In the genomic region with DNA sequence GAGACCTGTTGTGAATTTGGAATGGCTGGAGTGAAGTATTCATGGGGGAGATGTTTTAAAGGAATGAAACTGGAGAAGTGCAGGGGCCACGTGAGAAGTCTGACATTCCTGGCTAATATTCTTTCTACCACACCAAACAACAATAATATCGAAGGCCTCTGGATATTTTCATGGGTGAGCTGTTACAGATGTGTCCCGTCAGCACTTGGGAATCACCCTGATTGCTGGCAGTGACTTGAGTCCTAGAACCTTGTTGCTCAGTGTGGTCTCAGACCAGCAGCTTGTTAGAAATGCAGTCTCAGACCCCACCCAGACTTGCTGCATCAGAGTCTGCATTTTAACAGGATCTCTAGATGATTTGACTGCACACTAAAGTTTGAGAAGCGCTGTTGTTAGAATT, we compare ENCODE assay signal across 15 cellular contexts.
"Had no signal": no experiment of that assay in that cellular context is flagged by ENCODE, and none has a peak within 500 bp of the region (broad histone marks: within the 10 kb centered on the region; RNA-seq: fewer than 3 reads in every experiment).

No MANE protein-coding gene starts in this region.

- H3K4me3 Mint-ChIP-seq: activated CD4-positive, alpha-beta memory T cell treated with anti-CD3 and anti-CD28 coated beads for 36 hours; activated CD4-positive, alpha-beta T cell treated with anti-CD3 and anti-CD28 coated beads for 36 hours; activated CD8-positive, alpha-beta memory T cell treated with anti-CD3 and anti-CD28 coated beads, Interleukin-2, amount 10 ng/mL, durations not matched to agents 7 days and 5 days; activated naive CD4-positive, alpha-beta T cell treated with anti-CD3 and anti-CD28 coated beads, Interleukin-2, amount 50 U/mL, for 24 hours; activated T-cell treated with anti-CD3 and anti-CD28 coated beads, Interleukin-2, amount 50 U/mL, for 24 hours had no signal

- H3K4me1 Mint-ChIP-seq: activated CD8-positive, alpha-beta memory T cell treated with anti-CD3 and anti-CD28 coated beads, Interleukin-2, amount 10 ng/mL, durations not matched to agents 7 days and 5 days had no signal

- H3K27me3 ChIP-seq: gastroesophageal sphincter, tibial artery, uterus had no signal

- DNase-seq: activated CD4-positive, alpha-beta memory T cell treated with anti-CD3 and anti-CD28 coated beads for 36 hours; activated CD4-positive, alpha-beta T cell treated with anti-CD3 and anti-CD28 coated beads for 36 hours; activated CD8-positive, alpha-beta memory T cell treated with anti-CD3 and anti-CD28 coated beads, Interleukin-2, amount 10 ng/mL, durations not matched to agents 7 days and 5 days; activated T-cell treated with anti-CD3 and anti-CD28 coated beads, Interleukin-2, amount 50 U/mL, for 24 hours; amniotic stem cell; central memory CD4-positive, alpha-beta T cell; effector CD8-positive, alpha-beta T cell; lower lobe of right lung; stimulated activated naive CD4-positive, alpha-beta T cell; tibial artery; uterus had no signal

- H3K36me3 Mint-ChIP-seq: activated CD4-positive, alpha-beta memory T cell treated with anti-CD3 and anti-CD28 coated beads for 36 hours had no signal

- H3K4me3 ChIP-seq: gastroesophageal sphincter, lower lobe of right lung, tibial artery, uterus had no signal

- H3K27ac Mint-ChIP-seq: activated CD4-positive, alpha-beta memory T cell treated with anti-CD3 and anti-CD28 coated beads for 36 hours; activated CD4-positive, alpha-beta T cell treated with anti-CD3 and anti-CD28 coated beads for 36 hours; activated CD8-positive, alpha-beta memory T cell treated with anti-CD3 and anti-CD28 coated beads, Interleukin-2, amount 10 ng/mL, durations not matched to agents 7 days and 5 days; activated naive CD4-positive, alpha-beta T cell treated with anti-CD3 and anti-CD28 coated beads, Interleukin-2, amount 50 U/mL, for 24 hours; activated T-cell treated with anti-CD3 and anti-CD28 coated beads, Interleukin-2, amount 50 U/mL, for 24 hours had no signal

- H3K27me3 Mint-ChIP-seq: activated CD4-positive, alpha-beta memory T cell treated with anti-CD3 and anti-CD28 coated beads for 36 hours; activated CD4-positive, alpha-beta T cell treated with anti-CD3 and anti-CD28 coated beads for 36 hours; activated CD8-positive, alpha-beta memory T cell treated with anti-CD3 and anti-CD28 coated beads, Interleukin-2, amount 10 ng/mL, durations not matched to agents 7 days and 5 days; activated naive CD4-positive, alpha-beta T cell treated with anti-CD3 and anti-CD28 coated beads, Interleukin-2, amount 50 U/mL, for 24 hours; activated T-cell treated with anti-CD3 and anti-CD28 coated beads, Interleukin-2, amount 50 U/mL, for 24 hours had no signal

- H3K36me3 ChIP-seq: gastroesophageal sphincter, lower lobe of right lung, tibial artery, uterus had no signal

- H3K27ac ChIP-seq: gastroesophageal sphincter, lower lobe of right lung, tibial artery, uterus had no signal

- H3K4me1 ChIP-seq: lower lobe of right lung had no signal

- H3K9me3 Mint-ChIP-seq: activated CD4-positive, alpha-beta memory T cell treated with anti-CD3 and anti-CD28 coated beads for 36 hours; activated naive CD4-positive, alpha-beta T cell treated with anti-CD3 and anti-CD28 coated beads, Interleukin-2, amount 50 U/mL, for 24 hours; activated T-cell treated with anti-CD3 and anti-CD28 coated beads, Interleukin-2, amount 50 U/mL, for 24 hours had no signal

- ATAC-seq: activated CD4-positive, alpha-beta T cell treated with anti-CD3 and anti-CD28 coated beads for 36 hours; activated CD8-positive, alpha-beta memory T cell treated with anti-CD3 and anti-CD28 coated beads, Interleukin-2, amount 10 ng/mL, durations not matched to agents 7 days and 5 days; gastroesophageal sphincter; lower lobe of right lung; SK-N-SH treated with all-trans-retinoic acid at 6 μM for 48 hours had no signal

- H3K9me3 ChIP-seq: gastroesophageal sphincter, lower lobe of right lung, tibial artery, uterus had no signal

- FAIRE-seq: keratinocyte had no signal
